In the genomic region with DNA sequence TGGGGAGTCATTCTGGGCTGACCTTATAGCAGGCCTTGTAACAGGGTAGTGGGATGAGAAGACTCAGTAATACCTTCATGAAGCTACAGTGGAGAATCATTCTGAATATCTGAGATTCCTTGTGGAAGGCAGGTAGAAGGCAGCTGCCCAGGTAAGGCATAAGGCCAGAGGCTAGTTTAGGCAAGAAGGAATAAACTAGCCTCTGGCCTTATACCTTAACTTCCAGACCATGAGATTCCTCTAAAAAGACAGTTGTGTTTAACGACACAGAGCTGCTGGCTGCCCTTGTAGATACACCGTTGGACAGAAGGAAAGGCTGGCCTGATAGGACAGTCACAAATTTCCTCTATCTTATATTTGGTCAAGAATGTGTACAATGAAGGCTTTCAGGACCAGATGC, we compare ENCODE assay signal across 13 cellular contexts.
DNase-seq lines count a peak whose midpoint lies in the region; ATAC-seq and TF ChIP-seq lines count a peak whose summit lies in the region.
"Had no signal": no experiment of that assay in that cellular context is flagged by ENCODE, and none has a peak within 500 bp of the region (broad histone marks: within the 10 kb centered on the region; RNA-seq: fewer than 3 reads in every experiment).

No MANE protein-coding gene starts in this region.

- H3K4me1 Mint-ChIP-seq in GM23338 (peaks cover 16% of the 10 kb centered on the region), endodermal cell (no peaks in the 10 kb centered on the region), nephron (peaks cover 31% of the 10 kb centered on the region)
- H3K4me1 Mint-ChIP-seq: B cell; CD4-positive, CD25-positive, alpha-beta regulatory T cell; CD8-positive, alpha-beta memory T cell had no signal

- H3K36me3 Mint-ChIP-seq in GM23338 (ENCODE audit: low read depth) (peaks cover 13% of the 10 kb centered on the region), endodermal cell (ENCODE audit: low read depth) (peaks cover 4% of the 10 kb centered on the region), nephron (ENCODE audit: low read depth) (peaks cover 16% of the 10 kb centered on the region)
- H3K36me3 Mint-ChIP-seq: CD4-positive, CD25-positive, alpha-beta regulatory T cell; CD8-positive, alpha-beta memory T cell had no signal

- DNase-seq in GM23338 (ENCODE audit: low spot score) (no peak), endodermal cell (peak; percentile 49), RWPE1 (ENCODE audit: low spot score) (no peak), NOMO-1 treated with dmso at 0.1 percent for 144 hours (lab: John Stamatoyannopoulos, UW; ENCODE audit: unreplicated experiment) (no peak), NCI-H146 (lab: John Stamatoyannopoulos, UW) (no peak)
- DNase-seq: CD4-positive, CD25-positive, alpha-beta regulatory T cell; CD8-positive, alpha-beta memory T cell; COR-L47; GM23248; HCEC 1CT had no signal

- POLR2A ChIA-PET in RWPE1 (lab: Yijun Ruan, JAX; ENCODE audit: low non-redundant PET), result no interaction called here

- H2AFZ ChIP-seq in GM23338, result no peak overlapping the region
- H2AFZ ChIP-seq: GM23248 had no signal

- H3K27ac ChIP-seq in GM23338 (ENCODE audit: low read depth) (no peak overlapping the region), endodermal cell (ENCODE audit: low read depth, low read length) (no peak overlapping the region), RWPE1 (no peak overlapping the region)
- H3K27ac ChIP-seq: BLaER1 treated with 17β-estradiol and CSF1 and Interleukin-3, amounts not matched to agents 10 nM and 100 nM; GM23248 had no signal

- H3K36me3 ChIP-seq in GM23338 (ENCODE audit: insufficient read depth) (no peaks in the 10 kb centered on the region), endodermal cell (ENCODE audit: control insufficient read depth, insufficient read depth, low read length) (no peaks in the 10 kb centered on the region)

- no peaks in the 10 kb centered on the region for H4K20me1 ChIP-seq in GM23338 (replicated peaks; ENCODE audit: insufficient read depth)

- CTCF ChIA-PET in RWPE1 (lab: Yijun Ruan, JAX), result no interaction called here

- H3K4me1 ChIP-seq in GM23338 (ENCODE audit: insufficient read depth) (no peaks in the 10 kb centered on the region), endodermal cell (ENCODE audit: control insufficient read depth, insufficient read depth, low read length) (no peaks in the 10 kb centered on the region)

- H3K9me3 ChIP-seq in endodermal cell (ENCODE audit: control insufficient read depth, low read length), result no peaks in the 10 kb centered on the region
- H3K9me3 ChIP-seq: BLaER1 treated with 17β-estradiol and CSF1 and Interleukin-3, amounts not matched to agents 10 nM and 100 nM had no signal

- H3K9me3 Mint-ChIP-seq in GM23338, result peaks cover 3% of the 10 kb centered on the region; the same call in 1 of the 3 replicates
- H3K9me3 Mint-ChIP-seq in endodermal cell, result peaks cover 4% of the 10 kb centered on the region
- H3K9me3 Mint-ChIP-seq in nephron, result peaks cover 3% of the 10 kb centered on the region

- no peak overlapping the region for H3K9ac ChIP-seq in endodermal cell (ENCODE audit: extremely low read depth, low read length, poor library complexity, severe bottlenecking)
- H3K9ac ChIP-seq: BLaER1 treated with 17β-estradiol and CSF1 and Interleukin-3, amounts not matched to agents 10 nM and 100 nM; GM23248 had no signal

- ATAC-seq in GM23338, result peak; percentile 38; the same call in 2 of the 3 replicates

- WGBS in endodermal cell (ENCODE audit: insufficient coverage in 1 of 2, insufficient read length in 1 of 2), 2 experiments, result 98% methylated on average over 2 of the region's 2 CpGs; no CpG with 5 or more reads in 1 of the 2 experiments

- TF ChIP-seq CTCF in GM23338 (conservative IDR thresholded peaks at IDR 0.05; ENCODE audit: low read depth in 2 of 2) (no peak), endodermal cell (conservative IDR thresholded peaks at IDR 0.05) (no peak), nephron (IDR thresholded peaks at IDR 0.05; ENCODE audit: unreplicated experiment in 3 of 3) (no peak), RWPE1 (conservative IDR thresholded peaks at IDR 0.05; ENCODE audit: low read depth) (no peak)

- no peak overlapping the region for H3K4me2 ChIP-seq in GM23338
- H3K4me2 ChIP-seq: BLaER1 treated with 17β-estradiol and CSF1 and Interleukin-3, amounts not matched to agents 10 nM and 100 nM had no signal

- no peaks in the 10 kb centered on the region for H3K79me2 ChIP-seq in GM23338 (replicated peaks; ENCODE audit: insufficient read depth)

- no peak overlapping the region for H3K4me3 ChIP-seq in GM23338
- no peak overlapping the region for H3K4me3 ChIP-seq in endodermal cell (ENCODE audit: low read length)
- H3K4me3 ChIP-seq: BLaER1 treated with 17β-estradiol and CSF1 and Interleukin-3, amounts not matched to agents 10 nM and 100 nM; GM23248 had no signal

- H3K27me3 Mint-ChIP-seq in GM23338 (ENCODE audit: insufficient read depth, low read depth, poor library complexity), result peaks cover 3% of the 10 kb centered on the region
- no peaks in the 10 kb centered on the region for H3K27me3 Mint-ChIP-seq in endodermal cell (ENCODE audit: insufficient read depth)
- H3K27me3 Mint-ChIP-seq in nephron (ENCODE audit: low read depth), result no peaks in the 10 kb centered on the region
- H3K27me3 Mint-ChIP-seq: B cell; CD4-positive, CD25-positive, alpha-beta regulatory T cell; CD8-positive, alpha-beta memory T cell had no signal

- H3K27me3 ChIP-seq in GM23338 (ENCODE audit: insufficient read depth), result no peaks in the 10 kb centered on the region
- no peaks in the 10 kb centered on the region for H3K27me3 ChIP-seq in endodermal cell (ENCODE audit: control insufficient read depth, insufficient read depth, low read length, poor library complexity, severe bottlenecking)
- H3K27me3 ChIP-seq: BLaER1 treated with 17β-estradiol and CSF1 and Interleukin-3, amounts not matched to agents 10 nM and 100 nM had no signal

- H3F3A ChIP-seq in GM23338 (replicated peaks; ENCODE audit: low read depth), result no peaks in the 10 kb centered on the region

- no peaks in the 10 kb centered on the region for H3K9me2 ChIP-seq in GM23338 (ENCODE audit: insufficient read depth)

- H3K4me3 Mint-ChIP-seq in GM23338, result no peak overlapping the region
- H3K4me3 Mint-ChIP-seq in endodermal cell, result no peak overlapping the region
- no peak overlapping the region for H3K4me3 Mint-ChIP-seq in nephron
- H3K4me3 Mint-ChIP-seq: B cell; CD4-positive, CD25-positive, alpha-beta regulatory T cell; CD8-positive, alpha-beta memory T cell had no signal

- H3K27ac Mint-ChIP-seq in GM23338 (no peak overlapping the region), endodermal cell (no peak overlapping the region), nephron (peak overlapping the region in 2 of 3 experiments; percentile 35 to 53)
- H3K27ac Mint-ChIP-seq: B cell; CD4-positive, CD25-positive, alpha-beta regulatory T cell; CD8-positive, alpha-beta memory T cell had no signal

TF ChIP-seq in GM23338, 12 proteins besides CTCF, POLR2A, EP300 and RAD21 (continues in another document):
- TF ChIP-seq STAT1 (IDR thresholded peaks at IDR 0.05; ENCODE audit: unreplicated experiment) (no peak), ZNF114 (CRISPR knock-in tag; IDR thresholded peaks at IDR 0.05) (no peak)

Comparison
In these comparisons a context has a peak if more than half of its experiments do, and no peak if none do; other contexts are left out.
1. H3K27ac Mint-ChIP-seq: peak in nephron (2 of 3); none in GM23338 (single experiment) and endodermal cell (single experiment).